ENCODE assay signal across 19 cellular contexts in genomic region chr12:105725054-105725453, GRCh38.
"Had no signal": no experiment of that assay in that cellular context is flagged by ENCODE, and none has a peak within 500 bp of the region (broad histone marks: within the 10 kb centered on the region; RNA-seq: fewer than 3 reads in every experiment).

No MANE protein-coding gene starts in this region.

- H3K27ac ChIP-seq: brain microvascular endothelial cell, parathyroid adenoma, upper lobe of left lung had no signal

- H3K36me3 ChIP-seq: brain microvascular endothelial cell, upper lobe of left lung had no signal

- H3K4me3 ChIP-seq: upper lobe of left lung had no signal

- H3K4me1 Mint-ChIP-seq: activated B cell treated with CpG ODN at 0.5 μM for 24 hours; activated naive CD8-positive, alpha-beta T cell treated with anti-CD3 and anti-CD28 coated beads for 36 hours; naive thymus-derived CD4-positive, alpha-beta T cell had no signal

- H2AFZ ChIP-seq: parathyroid adenoma had no signal

- H3K79me2 ChIP-seq: parathyroid adenoma had no signal

- H3K4me1 ChIP-seq: parathyroid adenoma, upper lobe of left lung had no signal

- H3K4me3 Mint-ChIP-seq: activated B cell treated with CpG ODN at 0.5 μM for 24 hours; activated CD4-positive, alpha-beta memory T cell treated with anti-CD3 and anti-CD28 coated beads for 36 hours; activated naive CD8-positive, alpha-beta T cell treated with anti-CD3 and anti-CD28 coated beads for 36 hours; dendritic cell treated with granulocyte-macrophage colony-stimulating factor and Interleukin-4, amounts not matched to agents 40 ng/mL and 50 ng/mL, for 4 days; naive thymus-derived CD4-positive, alpha-beta T cell had no signal

- H3K9me3 ChIP-seq: upper lobe of left lung had no signal

- H3K27me3 Mint-ChIP-seq: dendritic cell treated with granulocyte-macrophage colony-stimulating factor and Interleukin-4, amounts not matched to agents 40 ng/mL and 50 ng/mL, for 4 days had no signal

- H3K27ac Mint-ChIP-seq: activated B cell treated with CpG ODN at 0.5 μM for 24 hours; activated CD4-positive, alpha-beta memory T cell treated with anti-CD3 and anti-CD28 coated beads for 36 hours; activated naive CD8-positive, alpha-beta T cell treated with anti-CD3 and anti-CD28 coated beads for 36 hours; dendritic cell treated with granulocyte-macrophage colony-stimulating factor and Interleukin-4, amounts not matched to agents 40 ng/mL and 50 ng/mL, for 4 days; naive thymus-derived CD4-positive, alpha-beta T cell had no signal

- H3K9ac ChIP-seq: parathyroid adenoma had no signal

- H3K9me3 Mint-ChIP-seq: activated B cell treated with CpG ODN at 0.5 μM for 24 hours; activated CD4-positive, alpha-beta memory T cell treated with anti-CD3 and anti-CD28 coated beads for 36 hours; activated naive CD8-positive, alpha-beta T cell treated with anti-CD3 and anti-CD28 coated beads for 36 hours; dendritic cell treated with granulocyte-macrophage colony-stimulating factor and Interleukin-4, amounts not matched to agents 40 ng/mL and 50 ng/mL, for 4 days had no signal

- H3K36me3 Mint-ChIP-seq: activated CD4-positive, alpha-beta memory T cell treated with anti-CD3 and anti-CD28 coated beads for 36 hours; activated naive CD8-positive, alpha-beta T cell treated with anti-CD3 and anti-CD28 coated beads for 36 hours; naive thymus-derived CD4-positive, alpha-beta T cell had no signal

- H3K27me3 ChIP-seq: brain microvascular endothelial cell, upper lobe of left lung had no signal

- DNase-seq: activated B cell treated with CpG ODN at 0.5 μM for 24 hours; activated CD4-positive, alpha-beta memory T cell treated with anti-CD3 and anti-CD28 coated beads for 36 hours; activated CD4-positive, alpha-beta T cell treated with anti-CD3 and anti-CD28 coated beads for 4 hours; activated naive CD4-positive, alpha-beta T cell treated with Interleukin-2 at 50 U/mL for 16 hours; activated naive CD8-positive, alpha-beta T cell treated with anti-CD3 and anti-CD28 coated beads for 36 hours; activated T-cell treated with anti-CD3 and anti-CD28 coated beads, Interleukin-2, amount 50 U/mL, for 48 hours; brain microvascular endothelial cell; effector CD4-positive, alpha-beta T cell; erythroblast; mesendoderm; naive thymus-derived CD4-positive, alpha-beta T cell; right cardiac atrium; stimulated activated CD4-positive, alpha-beta T cell treated with anti-CD3 and anti-CD28 coated beads, Interleukin-12 subunit alpha, Interleukin-12 subunit beta, amount 100 ng/mL, for 4 hours; stimulated activated CD4-positive, alpha-beta T cell treated with anti-CD3 and anti-CD28 coated beads, Interleukin-4, amount 100 ng/mL, for 4 hours; stimulated activated naive CD8-positive, alpha-beta T cell treated with anti-CD3 and anti-CD28 coated beads, Interleukin-15, Interleukin-2, amounts not matched to agents 100 U/mL and 50 U/mL, for 24 hours; T1000; upper lobe of left lung had no signal
